1 cellular context compared by ENCODE assay signal in genomic region chr7:150973571-150974451, GRCh38.
TF ChIP-seq lines count a peak whose summit lies in the region.

No MANE protein-coding gene starts in this region.

TF ChIP-seq in K562, 482 proteins besides CTCF, POLR2A, EP300 and RAD21:
- TF ChIP-seq ZNF511 (CRISPR knock-in tag; IDR thresholded peaks at IDR 0.05), result 0 out of 2 replicates have a peak, but pooled peaks have one; percentile 15
- TF ChIP-seq ZNF830 (CRISPR knock-in tag; IDR thresholded peaks at IDR 0.05), result peak; percentile 92
- TF ChIP-seq, protein P1, sequence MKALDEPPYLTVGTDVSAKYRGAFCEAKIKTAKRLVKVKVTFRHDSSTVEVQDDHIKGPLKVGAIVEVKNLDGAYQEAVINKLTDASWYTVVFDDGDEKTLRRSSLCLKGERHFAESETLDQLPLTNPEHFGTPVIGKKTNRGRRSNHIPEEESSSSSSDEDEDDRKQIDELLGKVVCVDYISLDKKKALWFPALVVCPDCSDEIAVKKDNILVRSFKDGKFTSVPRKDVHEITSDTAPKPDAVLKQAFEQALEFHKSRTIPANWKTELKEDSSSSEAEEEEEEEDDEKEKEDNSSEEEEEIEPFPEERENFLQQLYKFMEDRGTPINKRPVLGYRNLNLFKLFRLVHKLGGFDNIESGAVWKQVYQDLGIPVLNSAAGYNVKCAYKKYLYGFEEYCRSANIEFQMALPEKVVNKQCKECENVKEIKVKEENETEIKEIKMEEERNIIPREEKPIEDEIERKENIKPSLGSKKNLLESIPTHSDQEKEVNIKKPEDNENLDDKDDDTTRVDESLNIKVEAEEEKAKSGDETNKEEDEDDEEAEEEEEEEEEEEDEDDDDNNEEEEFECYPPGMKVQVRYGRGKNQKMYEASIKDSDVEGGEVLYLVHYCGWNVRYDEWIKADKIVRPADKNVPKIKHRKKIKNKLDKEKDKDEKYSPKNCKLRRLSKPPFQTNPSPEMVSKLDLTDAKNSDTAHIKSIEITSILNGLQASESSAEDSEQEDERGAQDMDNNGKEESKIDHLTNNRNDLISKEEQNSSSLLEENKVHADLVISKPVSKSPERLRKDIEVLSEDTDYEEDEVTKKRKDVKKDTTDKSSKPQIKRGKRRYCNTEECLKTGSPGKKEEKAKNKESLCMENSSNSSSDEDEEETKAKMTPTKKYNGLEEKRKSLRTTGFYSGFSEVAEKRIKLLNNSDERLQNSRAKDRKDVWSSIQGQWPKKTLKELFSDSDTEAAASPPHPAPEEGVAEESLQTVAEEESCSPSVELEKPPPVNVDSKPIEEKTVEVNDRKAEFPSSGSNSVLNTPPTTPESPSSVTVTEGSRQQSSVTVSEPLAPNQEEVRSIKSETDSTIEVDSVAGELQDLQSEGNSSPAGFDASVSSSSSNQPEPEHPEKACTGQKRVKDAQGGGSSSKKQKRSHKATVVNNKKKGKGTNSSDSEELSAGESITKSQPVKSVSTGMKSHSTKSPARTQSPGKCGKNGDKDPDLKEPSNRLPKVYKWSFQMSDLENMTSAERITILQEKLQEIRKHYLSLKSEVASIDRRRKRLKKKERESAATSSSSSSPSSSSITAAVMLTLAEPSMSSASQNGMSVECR (CRISPR knock-in tag; IDR thresholded peaks at IDR 0.05), result 0 out of 2 replicates have a peak, but pooled peaks have one; percentile 28
- TF ChIP-seq ZNF316 (IDR thresholded peaks at IDR 0.05), result peak; percentile 51; the same call in 1 of the 2 replicates
- TF ChIP-seq ATF6 (CRISPR knock-in tag; IDR thresholded peaks at IDR 0.05), result 0 out of 2 replicates have a peak, but pooled peaks have one; percentile 7
- TF ChIP-seq ZNF76 (CRISPR knock-in tag; IDR thresholded peaks at IDR 0.05; ENCODE audit: borderline replicate concordance), result 0 out of 2 replicates have a peak, but pooled peaks have one; percentile 30
- TF ChIP-seq NR2C1 (IDR thresholded peaks at IDR 0.05), result peak; percentile 49; the same call in 1 of the 2 replicates
- peak; percentile 71 for TF ChIP-seq NR2C1 (tag; IDR thresholded peaks at IDR 0.05)
- no peak for TF ChIP-seq ZNF354B (CRISPR knock-in tag; IDR thresholded peaks at IDR 0.05)
- TF ChIP-seq, protein P2, sequence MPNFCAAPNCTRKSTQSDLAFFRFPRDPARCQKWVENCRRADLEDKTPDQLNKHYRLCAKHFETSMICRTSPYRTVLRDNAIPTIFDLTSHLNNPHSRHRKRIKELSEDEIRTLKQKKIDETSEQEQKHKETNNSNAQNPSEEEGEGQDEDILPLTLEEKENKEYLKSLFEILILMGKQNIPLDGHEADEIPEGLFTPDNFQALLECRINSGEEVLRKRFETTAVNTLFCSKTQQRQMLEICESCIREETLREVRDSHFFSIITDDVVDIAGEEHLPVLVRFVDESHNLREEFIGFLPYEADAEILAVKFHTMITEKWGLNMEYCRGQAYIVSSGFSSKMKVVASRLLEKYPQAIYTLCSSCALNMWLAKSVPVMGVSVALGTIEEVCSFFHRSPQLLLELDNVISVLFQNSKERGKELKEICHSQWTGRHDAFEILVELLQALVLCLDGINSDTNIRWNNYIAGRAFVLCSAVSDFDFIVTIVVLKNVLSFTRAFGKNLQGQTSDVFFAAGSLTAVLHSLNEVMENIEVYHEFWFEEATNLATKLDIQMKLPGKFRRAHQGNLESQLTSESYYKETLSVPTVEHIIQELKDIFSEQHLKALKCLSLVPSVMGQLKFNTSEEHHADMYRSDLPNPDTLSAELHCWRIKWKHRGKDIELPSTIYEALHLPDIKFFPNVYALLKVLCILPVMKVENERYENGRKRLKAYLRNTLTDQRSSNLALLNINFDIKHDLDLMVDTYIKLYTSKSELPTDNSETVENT (CRISPR knock-in tag; IDR thresholded peaks at IDR 0.05), result 0 out of 2 replicates have a peak, but pooled peaks have one; percentile 56
- 0 out of 2 replicates have a peak, but pooled peaks have one; percentile 34 for TF ChIP-seq RBM14 (IDR thresholded peaks at IDR 0.05; ENCODE audit: borderline replicate concordance, insufficient read depth, low read depth, low read length)
- no peak for TF ChIP-seq PML (IDR thresholded peaks at IDR 0.05; ENCODE audit: low read length)
- TF ChIP-seq KLF13 (tag; IDR thresholded peaks at IDR 0.05; ENCODE audit: borderline replicate concordance, low read depth), result peak; percentile 31; the same call in 1 of the 2 replicates
- TF ChIP-seq HINFP (tag; conservative IDR thresholded peaks at IDR 0.05; ENCODE audit: low read depth), result no peak
- TF ChIP-seq JUN (IDR thresholded peaks at IDR 0.05; ENCODE audit: borderline replicate concordance, low read depth, low read length), result no peak
- 0 out of 2 replicates have a peak, but pooled peaks have one; percentile 49 for TF ChIP-seq JUN (CRISPR knock-in tag; IDR thresholded peaks at IDR 0.05; ENCODE audit: borderline replicate concordance)
- no peak for TF ChIP-seq ZNF239 (CRISPR knock-in tag; IDR thresholded peaks at IDR 0.05)
- peak; percentile 62 for TF ChIP-seq POLR2G (IDR thresholded peaks at IDR 0.05; ENCODE audit: low read depth, low read length)
